Comparison of ENCODE assay signal across 21 cellular contexts in genomic region chr5:128815201-128815600, GRCh38.
DNase-seq lines count a peak whose midpoint lies in the region; TF ChIP-seq lines count a peak whose summit lies in the region.
"Had no signal": no experiment of that assay in that cellular context is flagged by ENCODE, and none has a peak within 500 bp of the region (broad histone marks: within the 10 kb centered on the region; RNA-seq: fewer than 3 reads in every experiment).

No MANE protein-coding gene starts in this region.

- no peaks in the 10 kb centered on the region for H3K36me3 Mint-ChIP-seq in MCF 10A (ENCODE audit: insufficient read depth, unreplicated experiment)
- no peaks in the 10 kb centered on the region for H3K36me3 Mint-ChIP-seq in endodermal cell (ENCODE audit: low read depth)

- intact Hi-C loops in MCF 10A (cut with micrococcal nuclease) = loop anchor here (10.0 kb wide), 1 partner anchor 60 kb away; no protein-coding TSS in a partner anchor
- intact Hi-C loops in mammary epithelial cell (cut with micrococcal nuclease) = no loop called here

- H3K4me3 Mint-ChIP-seq in MCF 10A (ENCODE audit: unreplicated experiment) = no peak overlapping the region
- no peak overlapping the region for H3K4me3 Mint-ChIP-seq in endodermal cell
- H3K4me3 Mint-ChIP-seq: CD4-positive, alpha-beta T cell had no signal

- H3K27ac Mint-ChIP-seq in MCF 10A (ENCODE audit: low read depth, unreplicated experiment) = no peak overlapping the region
- H3K27ac Mint-ChIP-seq in endodermal cell = no peak overlapping the region
- H3K27ac Mint-ChIP-seq: CD4-positive, alpha-beta T cell had no signal

- H3K9me3 Mint-ChIP-seq in MCF 10A (ENCODE audit: unreplicated experiment) (peaks cover 16% of the 10 kb centered on the region), endodermal cell (peaks cover 1% of the 10 kb centered on the region)

- H3K27me3 ChIP-seq in mammary epithelial cell (ENCODE audit: insufficient read depth, low read length) = no peaks in the 10 kb centered on the region
- H3K27me3 ChIP-seq in endodermal cell (ENCODE audit: control insufficient read depth, insufficient read depth, low read length, poor library complexity, severe bottlenecking) = no peaks in the 10 kb centered on the region
- H3K27me3 ChIP-seq in trophoblast cell (ENCODE audit: insufficient read depth, low read length) = no peaks in the 10 kb centered on the region
- H3K27me3 ChIP-seq: BE2C had no signal

- no peak overlapping the region for H3K4ac ChIP-seq in trophoblast cell (ENCODE audit: low read depth, low read length)

- H3K4me2 ChIP-seq in mammary epithelial cell (ENCODE audit: insufficient read depth, low read depth, low read length) (no peak overlapping the region), trophoblast cell (ENCODE audit: low read length) (no peak overlapping the region)

- H3K9me3 ChIP-seq in mammary epithelial cell (replicated peaks; ENCODE audit: insufficient read depth, low read length) = no peaks in the 10 kb centered on the region
- H3K9me3 ChIP-seq in endodermal cell (ENCODE audit: control insufficient read depth, low read length) = peaks cover 10% of the 10 kb centered on the region
- no peaks in the 10 kb centered on the region for H3K9me3 ChIP-seq in trophoblast cell (ENCODE audit: insufficient read depth, low read depth, low read length)
- H3K9me3 ChIP-seq: BE2C had no signal

- H3K79me1 ChIP-seq in trophoblast cell (ENCODE audit: low read length) = no peaks in the 10 kb centered on the region

- no peak overlapping the region for H3K23ac ChIP-seq in trophoblast cell (ENCODE audit: low read length)

- H3K79me2 ChIP-seq in mammary epithelial cell (ENCODE audit: insufficient read depth, low read length) (no peaks in the 10 kb centered on the region), trophoblast cell (ENCODE audit: control insufficient read depth, insufficient read depth, low read length, poor library complexity) (no peaks in the 10 kb centered on the region)

- DNase-seq in MCF 10A (ENCODE audit: unreplicated experiment) (peak; percentile 8), mammary epithelial cell (no peak), endodermal cell (peak; percentile 74), iPS DF 4.7 (ENCODE audit: extremely low read depth, low spot score) (peak; percentile 36), trophoblast cell (peak; percentile 27 to 76), NCI-H146 (lab: John Stamatoyannopoulos, UW) (no peak), globus pallidus (ENCODE audit: low spot score) (no peak), DMS 273 treated with DMSO at 0.1 percent for 48 hours (lab: John Stamatoyannopoulos, UW) (no peak)
- DNase-seq: BE2C; CD4-positive, alpha-beta T cell; GOT3; KBM-7; MV-4-11; NCI-H1417; NCI-H1930; NCI-H2171 treated with DMSO at 0.1 percent for 48 hours; NCI-H446; NCI-H69; SHP77 had no signal

- POLR2A ChIA-PET in MCF 10A (lab: Yijun Ruan, JAX) = no interaction called here

- H3K27ac ChIP-seq in mammary epithelial cell (ENCODE audit: insufficient read depth, low read depth, low read length) (no peak overlapping the region), endodermal cell (ENCODE audit: low read depth, low read length) (no peak overlapping the region), trophoblast cell (ENCODE audit: low read depth, low read length) (no peak overlapping the region)
- H3K27ac ChIP-seq: SK-N-MC had no signal

- H3K9ac ChIP-seq in mammary epithelial cell (ENCODE audit: insufficient read depth, low read length) = no peak overlapping the region
- no peak overlapping the region for H3K9ac ChIP-seq in endodermal cell (ENCODE audit: extremely low read depth, low read length, poor library complexity, severe bottlenecking)
- H3K9ac ChIP-seq in trophoblast cell (ENCODE audit: low read length) = no peak overlapping the region

- H3K4me1 ChIP-seq in mammary epithelial cell (ENCODE audit: insufficient read depth, low read length) = no peaks in the 10 kb centered on the region
- no peaks in the 10 kb centered on the region for H3K4me1 ChIP-seq in endodermal cell (ENCODE audit: control insufficient read depth, insufficient read depth, low read length)
- peaks cover 0 to 3% of the 10 kb centered on the region in 2 experiments for H3K4me1 ChIP-seq in trophoblast cell (ENCODE audit: control insufficient read depth in 1 of 2, insufficient read depth in 2 of 2, low read length in 2 of 2)
- H3K4me1 ChIP-seq: BE2C had no signal

- H3K18ac ChIP-seq in trophoblast cell (ENCODE audit: low read length) = no peak overlapping the region

- H3K36me3 ChIP-seq in mammary epithelial cell (ENCODE audit: insufficient read depth, low read length) (no peaks in the 10 kb centered on the region), endodermal cell (ENCODE audit: control insufficient read depth, insufficient read depth, low read length) (no peaks in the 10 kb centered on the region), trophoblast cell (ENCODE audit: control insufficient read depth in 1 of 2, insufficient read depth in 2 of 2, low read length in 2 of 2) (no peaks in the 10 kb centered on the region)
- H3K36me3 ChIP-seq: BE2C had no signal

- CTCF ChIA-PET in MCF 10A (lab: Yijun Ruan, JAX) (interaction anchor here (0.7 kb wide), 1 partner anchor 115 kb away, joined by 3 read pairs; no protein-coding TSS in a partner anchor), mammary epithelial cell (lab: Charles Lee; ENCODE audit: low non-redundant PET) (interaction anchor here (0.5 kb wide), 1 partner anchor 142 kb away, joined by 5 read pairs; no protein-coding TSS in a partner anchor)

- H4K91ac ChIP-seq in trophoblast cell (ENCODE audit: low read depth, low read length) = no peak overlapping the region

- in situ Hi-C loops in mammary epithelial cell (cut with MboI; ENCODE audit: low sequenced_read_pairs in 2 of 2) = no loop called here

- no peaks in the 10 kb centered on the region for H4K20me1 ChIP-seq in mammary epithelial cell (ENCODE audit: insufficient read depth, low read length)

- H3K4me1 Mint-ChIP-seq in MCF 10A (ENCODE audit: insufficient read depth, unreplicated experiment) (no peaks in the 10 kb centered on the region), endodermal cell (no peaks in the 10 kb centered on the region)

- no peak overlapping the region for H2BK120ac ChIP-seq in trophoblast cell (ENCODE audit: insufficient read depth, low read length, poor library complexity)

- H4K8ac ChIP-seq in trophoblast cell (ENCODE audit: low read depth, low read length) = no peak overlapping the region

- dilution Hi-C loops in mammary epithelial cell (cut with HindIII; ENCODE audit: low sequenced_read_pairs) = no loop called here

- no peak overlapping the region for H4K12ac ChIP-seq in trophoblast cell (ENCODE audit: low read depth, low read length)

- H2AK5ac ChIP-seq in trophoblast cell (ENCODE audit: low read length) = no peak overlapping the region

- H2AFZ ChIP-seq in mammary epithelial cell (ENCODE audit: low read depth, low read length) = no peak overlapping the region
- H2AFZ ChIP-seq in trophoblast cell (ENCODE audit: insufficient read depth, low read length, poor library complexity) = no peak overlapping the region

- no peak overlapping the region for H3K14ac ChIP-seq in trophoblast cell (ENCODE audit: low read length)

- no TSS peak for BruUV-seq in MCF 10A (replicated peaks; lab: Mats Ljungman, UMichigan)
- no TSS peak for BruUV-seq in mammary epithelial cell (replicated peaks; lab: Mats Ljungman, UMichigan)

- whole genome bisulfite sequencing in mammary epithelial cell (ENCODE audit: low coverage, missing lambda C conversion rate) = 76% methylated on average over 4 of the region's 5 CpGs
- WGBS in endodermal cell (ENCODE audit: insufficient coverage in 1 of 2, insufficient read length in 1 of 2), 2 experiments = 38 to 72% methylated on average over 3 to 5 of the region's 5 CpGs
- WGBS in trophoblast cell (ENCODE audit: extremely low coverage, insufficient coverage, insufficient read length) = no CpG with 5 or more reads among the region's 5 CpGs

- H3K4me3 ChIP-seq in mammary epithelial cell (replicated peaks in 1 of 3; ENCODE audit: insufficient read depth in 1 of 3, low read depth in 2 of 3, low read length in 3 of 3) = no peak overlapping the region
- no peak overlapping the region for H3K4me3 ChIP-seq in endodermal cell (ENCODE audit: low read length)
- no peak overlapping the region for H3K4me3 ChIP-seq in trophoblast cell (ENCODE audit: low read depth, low read length)
- H3K4me3 ChIP-seq: GM12878, SK-N-MC had no signal

- no peak for TF ChIP-seq CTCF in MCF 10A (IDR thresholded peaks at IDR 0.05; ENCODE audit: unreplicated experiment)
- no peak for TF ChIP-seq CTCF in mammary epithelial cell (conservative IDR thresholded peaks at IDR 0.05 in 1 of 2, IDR thresholded peaks at IDR 0.05 in 1 of 2; ENCODE audit: extremely low read depth in 1 of 2, insufficient read depth in 1 of 2, low read depth in 1 of 2, low read length in 2 of 2)
- no peak for TF ChIP-seq CTCF in endodermal cell (conservative IDR thresholded peaks at IDR 0.05)

- H2BK5ac ChIP-seq in trophoblast cell (ENCODE audit: low read depth, low read length, poor library complexity) = no peak overlapping the region

- H2BK12ac ChIP-seq in trophoblast cell (ENCODE audit: low read length) = no peak overlapping the region

- H3K27me3 Mint-ChIP-seq in MCF 10A (ENCODE audit: insufficient read depth, unreplicated experiment) (no peaks in the 10 kb centered on the region), endodermal cell (ENCODE audit: insufficient read depth) (no peaks in the 10 kb centered on the region)
- H3K27me3 Mint-ChIP-seq: CD4-positive, alpha-beta T cell had no signal

Comparison
In these comparisons a context has a peak if more than half of its experiments do, and no peak if none do; other contexts are left out.
1. DNase-seq: peak in MCF 10A (single experiment), endodermal cell (single experiment), iPS DF 4.7 (single experiment) and trophoblast cell (2 of 2); none in mammary epithelial cell (single experiment), NCI-H146 (single experiment), globus pallidus (single experiment) and DMS 273 treated with DMSO at 0.1 percent for 48 hours (single experiment).